Comparison of ENCODE assay signal across 24 cellular contexts in genomic region chr14:37326434-37326833, GRCh38.
DNase-seq lines count a peak whose midpoint lies in the region; ATAC-seq, FAIRE-seq and TF ChIP-seq lines count a peak whose summit lies in the region.
"Had no signal": no experiment of that assay in that cellular context is flagged by ENCODE, and none has a peak within 500 bp of the region (broad histone marks: within the 10 kb centered on the region; RNA-seq: fewer than 3 reads in every experiment).

No MANE protein-coding gene starts in this region.

- no peaks in the 10 kb centered on the region for H3K36me3 ChIP-seq in HepG2 (replicated peaks in 1 of 2; ENCODE audit: control insufficient read depth in 1 of 2, insufficient read depth in 2 of 2, low read length in 2 of 2)
- H3K36me3 ChIP-seq: BE2C, BLaER1 had no signal

- H3K79me2 ChIP-seq in HepG2 (ENCODE audit: insufficient read depth, low read length): no peaks in the 10 kb centered on the region

- peaks cover 8% of the 10 kb centered on the region for H3K9me3 ChIP-seq in HepG2 (ENCODE audit: low read length)
- H3K9me3 ChIP-seq: BE2C, BLaER1 had no signal

- ATAC-seq in HepG2 (no peak), GM19452 (IDR thresholded peaks at IDR 0.05; ENCODE audit: unreplicated experiment) (no peak), HG02885 (IDR thresholded peaks at IDR 0.05; ENCODE audit: poor library complexity, unreplicated experiment) (no peak)
- ATAC-seq: GM12878 had no signal

- BruUV-seq in HepG2 (replicated peaks; lab: Mats Ljungman, UMichigan): no TSS peak

- no peak overlapping the region for H3K27ac ChIP-seq in HepG2 (ENCODE audit: extremely low read length, insufficient read depth, low read length)
- H3K27ac ChIP-seq: BLaER1 had no signal

- intact Hi-C loops in HepG2 (cut with micrococcal nuclease; ENCODE audit: unreplicated experiment): no loop called here

- H3K4me3 ChIP-seq in HepG2 (replicated peaks in 1 of 3; ENCODE audit: insufficient read depth in 1 of 3, low read depth in 2 of 3, low read length in 3 of 3): no peak overlapping the region
- no peak overlapping the region for H3K4me3 ChIP-seq in foreskin fibroblast (ENCODE audit: low read depth in 1 of 2, low read length in 2 of 2)
- H3K4me3 ChIP-seq: BLaER1, GM12878 had no signal

- H3K4me1 ChIP-seq in HepG2 (ENCODE audit: insufficient read depth, low read length): peaks cover 30% of the 10 kb centered on the region
- H3K4me1 ChIP-seq: BE2C, BLaER1 had no signal

- TF ChIP-seq EP300 in HepG2 (IDR thresholded peaks at IDR 0.05; ENCODE audit: low read depth in 2 of 2, low read length in 2 of 2) (no peak), HepG2 (CRISPR knock-in tag; IDR thresholded peaks at IDR 0.05; ENCODE audit: borderline replicate concordance) (no peak)

- in situ Hi-C loops in HepG2 (cut with HindIII; ENCODE audit: extremely low pct_ligation_motif_present, low pct_unique_long_range_greater_than_20kb): no loop called here

- POLR2A ChIA-PET in HepG2 (lab: Yijun Ruan, JAX): no interaction called here

- TF ChIP-seq CTCF in HepG2 (CRISPR knock-in tag; IDR thresholded peaks at IDR 0.05): no peak
- TF ChIP-seq CTCF in foreskin fibroblast (IDR thresholded peaks at IDR 0.05; ENCODE audit: low read depth, low read length): no peak

- FAIRE-seq in HepG2 (lab: Jason Lieb, UNC): no peak
- FAIRE-seq: A204.1, GM12878, GM12892, GM18507 had no signal

- TF ChIP-seq RAD21 in HepG2 (CRISPR knock-in tag; IDR thresholded peaks at IDR 0.05): no peak

- H3K27me3 ChIP-seq in HepG2 (ENCODE audit: control insufficient read depth in 1 of 2, insufficient read depth in 2 of 2, low read length in 2 of 2): no peaks in the 10 kb centered on the region
- H3K27me3 ChIP-seq: BE2C, BLaER1 had no signal

- H3K9ac ChIP-seq in HepG2 (ENCODE audit: insufficient read depth, low read depth, low read length): no peak overlapping the region
- H3K9ac ChIP-seq: BLaER1 had no signal

- H3K4me2 ChIP-seq in HepG2 (ENCODE audit: low read depth, low read length): no peak overlapping the region
- H3K4me2 ChIP-seq: BLaER1 had no signal

- CTCF ChIA-PET in HepG2 (lab: Yijun Ruan, JAX; ENCODE audit: low intra/inter-chr PET ratio, low total read pairs): no interaction called here

- no peaks in the 10 kb centered on the region for H4K20me1 ChIP-seq in HepG2 (ENCODE audit: insufficient read depth, low read length)
- H4K20me1 ChIP-seq: BLaER1 had no signal

- no peak for TF ChIP-seq POLR2A in HepG2 (IDR thresholded peaks at IDR 0.05; ENCODE audit: insufficient read depth in 1 of 2, low read depth in 2 of 2, low read length in 2 of 2)

- WGBS in HepG2 (ENCODE audit: low lambda C conversion rate): 95% methylated on average over 1 of the region's 1 CpG

- peak; percentile 4 for DNase-seq in amniotic epithelial cell (ENCODE audit: low read depth)
- no peak for DNase-seq in HepG2 (ENCODE audit: low spot score)
- no peak for DNase-seq in foreskin fibroblast
- DNase-seq: 8988T; ACHN; BE2C; C1 segment of cervical spinal cord; CD4-positive, alpha-beta memory T cell; CD4-positive, CD25-positive, alpha-beta regulatory T cell; CD8-positive, alpha-beta memory T cell; DMS 273 treated with DMSO at 0.1 percent for 48 hours; DMS153; DMS53; DMS79; DND-41; EL; GDM1 had no signal

- no peak overlapping the region for H2AFZ ChIP-seq in HepG2 (ENCODE audit: low read length)

TF ChIP-seq in HepG2, 621 proteins besides CTCF, POLR2A, EP300 and RAD21:
- TF ChIP-seq ZNF644 (CRISPR knock-in tag; IDR thresholded peaks at IDR 0.05; ENCODE audit: low read depth) (0 out of 2 replicates have a peak, but pooled peaks have one; percentile 10), PRDM10 (CRISPR knock-in tag; IDR thresholded peaks at IDR 0.05; ENCODE audit: low read depth) (no peak)
TF ChIP-seq in HepG2: peak in this region for 1.
